ENCODE assay signal across 29 cellular contexts in genomic region chr3:23820888-23821287, GRCh38. TPM values are rescaled to one million over a fixed set of nuclear protein-coding genes. Genes with fewer than 3 reads are reported as not detected.
DNase-seq lines count a peak whose midpoint lies in the region; ATAC-seq and TF ChIP-seq lines count a peak whose summit lies in the region.
"Had no signal": no experiment of that assay in that cellular context is flagged by ENCODE, and none has a peak within 500 bp of the region (broad histone marks: within the 10 kb centered on the region; RNA-seq: fewer than 3 reads in every experiment).

No MANE protein-coding gene starts in this region.

- H3K4me3 ChIP-seq in dorsolateral prefrontal cortex: no peak overlapping the region
- H3K4me3 ChIP-seq: coronary artery, esophagus squamous epithelium, heart right ventricle, right atrium auricular region, thyroid gland, vagina had no signal

- H3K27me3 Mint-ChIP-seq in T-helper 17 cell: no peaks in the 10 kb centered on the region
- H3K27me3 Mint-ChIP-seq: activated naive CD4-positive, alpha-beta T cell treated with anti-CD3 and anti-CD28 coated beads, Interleukin-2, amount 50 U/mL, for 24 hours; effector memory CD8-positive, alpha-beta T cell; stimulated activated naive CD8-positive, alpha-beta T cell treated with anti-CD3 and anti-CD28 coated beads, Interleukin-15, amount 100 ng/mL, for 72 hours had no signal

- peaks cover 8% of the 10 kb centered on the region for H3K36me3 Mint-ChIP-seq in T-helper 17 cell (ENCODE audit: low read depth)

- H3K9me3 ChIP-seq in T-helper 17 cell (ENCODE audit: control insufficient read depth, low read length, poor library complexity, severe bottlenecking): no peaks in the 10 kb centered on the region
- H3K9me3 ChIP-seq: Caco-2, esophagus squamous epithelium, heart right ventricle, right atrium auricular region, thyroid gland, vagina had no signal

- no peak for TF ChIP-seq CTCF in dorsolateral prefrontal cortex (IDR thresholded peaks at IDR 0.05 in 54 of 56, conservative IDR thresholded peaks at IDR 0.05 in 2 of 56; ENCODE audit: low read depth in 1 of 56, partially characterized antibody in 56 of 56)

- H3K4me1 Mint-ChIP-seq in T-helper 17 cell: peaks cover 50% of the 10 kb centered on the region

- intact Hi-C loops in dorsolateral prefrontal cortex (cut with DNase I): no loop called here

- no peaks in the 10 kb centered on the region for H3K27me3 ChIP-seq in dorsolateral prefrontal cortex
- H3K27me3 ChIP-seq: esophagus squamous epithelium, heart right ventricle, right atrium auricular region, thyroid gland, vagina had no signal

- peak overlapping the region; percentile 31 for H3K4me3 Mint-ChIP-seq in T-helper 17 cell
- H3K4me3 Mint-ChIP-seq: activated naive CD4-positive, alpha-beta T cell treated with anti-CD3 and anti-CD28 coated beads, Interleukin-2, amount 50 U/mL, for 24 hours; effector memory CD8-positive, alpha-beta T cell; stimulated activated naive CD8-positive, alpha-beta T cell treated with anti-CD3 and anti-CD28 coated beads, Interleukin-15, amount 100 ng/mL, for 72 hours had no signal

- DNase-seq in T-helper 17 cell: no peak
- DNase-seq in dorsolateral prefrontal cortex: no peak
- no peak for DNase-seq in substantia nigra (lab: John Stamatoyannopoulos, UW)
- no peak for DNase-seq in NCI-H1105 treated with DMSO at 0.1 percent for 48 hours (lab: John Stamatoyannopoulos, UW)
- no peak for DNase-seq in COLO829 (ENCODE audit: low spot score)
- DNase-seq: activated CD4-positive, alpha-beta T cell treated with anti-CD3 and anti-CD28 coated beads for 48 hours; Caco-2; effector memory CD8-positive, alpha-beta T cell; esophagus squamous epithelium; foreskin melanocyte; heart right ventricle; left ventricle myocardium superior; NCI-H1436; NCI-H2107; NCI-H345; SHP77; small intestine; stimulated activated naive CD8-positive, alpha-beta T cell treated with anti-CD3 and anti-CD28 coated beads, Interleukin-15, amount 100 ng/mL, for 72 hours; thyroid gland; WERI-Rb-1 had no signal

- ATAC-seq in GM18868 (IDR thresholded peaks at IDR 0.05; ENCODE audit: unreplicated experiment) (peak; percentile 41), T-helper 17 cell (no peak), HG02870 (IDR thresholded peaks at IDR 0.05; ENCODE audit: unreplicated experiment) (no peak)
- ATAC-seq: effector memory CD8-positive, alpha-beta T cell; heart right ventricle; Panc1; stimulated activated naive CD8-positive, alpha-beta T cell treated with anti-CD3 and anti-CD28 coated beads, Interleukin-15, amount 100 ng/mL, for 72 hours had no signal

- H3K27ac Mint-ChIP-seq in T-helper 17 cell: peak overlapping the region; percentile 39
- H3K27ac Mint-ChIP-seq: activated naive CD4-positive, alpha-beta T cell treated with anti-CD3 and anti-CD28 coated beads, Interleukin-2, amount 50 U/mL, for 24 hours; activated T-helper 2 cell treated with anti-CD3 and anti-CD28 coated beads, Interferon-gamma antibody, Interleukin-2, Interleukin-4, amounts not matched to agents 10 μg/mL and 5 μg/mL and 100 μg/mL, durations not matched to agents 14 hours and 24 hours and 36 hours had no signal

- H3K27ac ChIP-seq in dorsolateral prefrontal cortex (peak overlapping the region in 54 of 59 donors; percentile 7 to 93 (median 86)), substantia nigra (ENCODE audit: low read depth, low read length, poor library complexity, severe bottlenecking) (peak overlapping the region; percentile 84)
- H3K27ac ChIP-seq: coronary artery, esophagus squamous epithelium, heart right ventricle, HL-60, right atrium auricular region, thyroid gland, vagina, WERI-Rb-1 had no signal

RNA-seq across cellular contexts. Expression of gene UBE2E1, which starts 15.1 kb away (rescaled TPM):
- total RNA-seq in T-helper 17 cell (10 to 100 TPM; 62.2 to 70.7 TPM), dorsolateral prefrontal cortex (100 to 1,000 TPM in 5 of 120 experiments, 10 to 100 TPM in 115; 49.8 to 113 (median 77.4) TPM)
